22 cellular contexts compared by ENCODE assay signal in genomic region chr14:68580096-68580640, GRCh38.
DNase-seq lines count a peak whose midpoint lies in the region; ATAC-seq and TF ChIP-seq lines count a peak whose summit lies in the region.
"Had no signal": no experiment of that assay in that cellular context is flagged by ENCODE, and none has a peak within 500 bp of the region (broad histone marks: within the 10 kb centered on the region; RNA-seq: fewer than 3 reads in every experiment).

No MANE protein-coding gene starts in this region.

- peak overlapping the region; percentile 9 for H3K4ac ChIP-seq in trophoblast cell (ENCODE audit: low read depth, low read length)

- H3K79me2 ChIP-seq in hepatocyte, result no peaks in the 10 kb centered on the region
- peaks cover 2% of the 10 kb centered on the region for H3K79me2 ChIP-seq in trophoblast cell (ENCODE audit: control insufficient read depth, insufficient read depth, low read length, poor library complexity)

- peaks cover 57% of the 10 kb centered on the region for H3K4me1 Mint-ChIP-seq in CD14-positive monocyte
- H3K4me1 Mint-ChIP-seq: activated CD4-positive, alpha-beta T cell treated with anti-CD3 and anti-CD28 coated beads, Interleukin-2, amount 10 ng/mL, durations not matched to agents 24 days and 14 days had no signal

- no peak overlapping the region for H4K12ac ChIP-seq in trophoblast cell (ENCODE audit: low read depth, low read length)

- peaks cover 50% of the 10 kb centered on the region for H3K79me1 ChIP-seq in trophoblast cell (ENCODE audit: low read length)

- no peak for ATAC-seq in RWPE2 (ENCODE audit: low read depth)
- ATAC-seq: K562, left lung had no signal

- peaks cover 0 to 3% (median under 1%) of the 10 kb centered on the region in 3 donors for H3K27me3 Mint-ChIP-seq in CD14-positive monocyte (ENCODE audit: low read depth in 3 of 3)
- H3K27me3 Mint-ChIP-seq: activated CD4-positive, alpha-beta T cell treated with anti-CD3 and anti-CD28 coated beads, Interleukin-2, amount 10 ng/mL, durations not matched to agents 24 days and 14 days had no signal

- H3K4me3 Mint-ChIP-seq in CD14-positive monocyte, result no peak overlapping the region
- H3K4me3 Mint-ChIP-seq: activated CD4-positive, alpha-beta T cell treated with anti-CD3 and anti-CD28 coated beads, Interleukin-2, amount 10 ng/mL, durations not matched to agents 24 days and 14 days had no signal

- H2AFZ ChIP-seq in hepatocyte, result no peak overlapping the region
- H2AFZ ChIP-seq in trophoblast cell (ENCODE audit: insufficient read depth, low read length, poor library complexity), result no peak overlapping the region

- H3K9ac ChIP-seq in trophoblast cell (ENCODE audit: low read length), result no peak overlapping the region

- H2AK5ac ChIP-seq in trophoblast cell (ENCODE audit: low read length), result peak overlapping the region; percentile 71

- TF ChIP-seq CTCF in CD14-positive monocyte (IDR thresholded peaks at IDR 0.05), result no peak
- no peak for TF ChIP-seq CTCF in RWPE2 (IDR thresholded peaks at IDR 0.05; ENCODE audit: poor library complexity, severe bottlenecking)
- TF ChIP-seq CTCF in hepatocyte (IDR thresholded peaks at IDR 0.05; ENCODE audit: poor library complexity), result no peak
- no peak for TF ChIP-seq CTCF in GM10266 (IDR thresholded peaks at IDR 0.05; ENCODE audit: control insufficient read depth, insufficient read depth, low read depth, missing control alignments)

- H3K4me3 ChIP-seq in RWPE2 (ENCODE audit: severe bottlenecking) (no peak overlapping the region), hepatocyte (no peak overlapping the region), trophoblast cell (ENCODE audit: low read depth, low read length) (no peak overlapping the region)
- H3K4me3 ChIP-seq: HAP-1, K562, left lung, ovary, sigmoid colon, uterus had no signal

- peak overlapping the region; percentile 79 to 100 (median 90) for H3K27ac Mint-ChIP-seq in CD14-positive monocyte
- H3K27ac Mint-ChIP-seq: activated CD4-positive, alpha-beta T cell treated with anti-CD3 and anti-CD28 coated beads, Interleukin-2, amount 10 ng/mL, durations not matched to agents 24 days and 14 days had no signal

- peaks cover 0 to 9% (median 5%) of the 10 kb centered on the region in 7 donors for H3K9me3 Mint-ChIP-seq in CD14-positive monocyte

- DNase-seq in CD14-positive monocyte (ENCODE audit: low spot score), result peak; percentile 59
- no peak for DNase-seq in RWPE2 (ENCODE audit: low spot score)
- DNase-seq in hepatocyte (ENCODE audit: low spot score), result no peak
- DNase-seq in trophoblast cell, result no peak
- DNase-seq in GM10266 (ENCODE audit: extremely low spot score), result no peak
- no peak for DNase-seq in HuH-7 (ENCODE audit: low spot score)
- DNase-seq in cortex of kidney (lab: John Stamatoyannopoulos, UW), result no peak
- DNase-seq in NCI-H1694 (lab: John Stamatoyannopoulos, UW), result no peak
- DNase-seq: activated CD4-positive, alpha-beta T cell treated with anti-CD3 and anti-CD28 coated beads, Interleukin-2, amount 10 ng/mL, durations not matched to agents 24 days and 14 days; activated effector memory CD4-positive, alpha-beta T cell treated with Interleukin-2 at 50 U/mL for 16 hours; GDM1; NCI-H2029 treated with DMSO at 0.1 percent for 48 hours; NK-92 treated with Interleukin-12 subunit alpha and Interleukin-12 subunit beta, amount 100 ng/mL, for 24 hours; sigmoid colon; stimulated activated CD4-positive, alpha-beta T cell treated with anti-CD3 and anti-CD28 coated beads, Interleukin-2, amount 100 ng/mL, for 24 hours; uterus had no signal

- H3K36me3 ChIP-seq in RWPE2 (ENCODE audit: low read depth) (no peaks in the 10 kb centered on the region), hepatocyte (replicated peaks; ENCODE audit: insufficient read depth, low read depth) (no peaks in the 10 kb centered on the region), trophoblast cell (ENCODE audit: control insufficient read depth in 1 of 2, insufficient read depth in 2 of 2, low read length in 2 of 2) (no peaks in the 10 kb centered on the region)
- H3K36me3 ChIP-seq: HAP-1, left lung, ovary, sigmoid colon, uterus had no signal

- peak overlapping the region; percentile 85 for H4K91ac ChIP-seq in trophoblast cell (ENCODE audit: low read depth, low read length)

- H3K9me3 ChIP-seq in RWPE2 (ENCODE audit: severe bottlenecking) (no peaks in the 10 kb centered on the region), hepatocyte (ENCODE audit: low read depth) (no peaks in the 10 kb centered on the region), trophoblast cell (ENCODE audit: insufficient read depth, low read depth, low read length) (peaks cover 5% of the 10 kb centered on the region)
- H3K9me3 ChIP-seq: left lung, ovary, sigmoid colon, uterus had no signal

- intact Hi-C loops in CD14-positive monocyte (cut with micrococcal nuclease), result loop anchor here in 1 of 2 donors (5.0 kb wide), 1 partner anchor 37 kb away; no protein-coding TSS in a partner anchor

- peak overlapping the region; percentile 96 for H3K27ac ChIP-seq in RWPE2 (ENCODE audit: poor library complexity, severe bottlenecking)
- H3K27ac ChIP-seq in hepatocyte, result peak overlapping the region; percentile 54
- H3K27ac ChIP-seq in trophoblast cell (ENCODE audit: low read depth, low read length), result no peak overlapping the region
- H3K27ac ChIP-seq: C4-2B, HL-60, ovary had no signal

- H3K36me3 Mint-ChIP-seq in CD14-positive monocyte, result peaks cover 13 to 16% of the 10 kb centered on the region in 2 donors

- H2BK5ac ChIP-seq in trophoblast cell (ENCODE audit: low read depth, low read length, poor library complexity), result peak overlapping the region; percentile 4

- H3K14ac ChIP-seq in trophoblast cell (ENCODE audit: low read length), result peak overlapping the region; percentile 52

- H2BK12ac ChIP-seq in trophoblast cell (ENCODE audit: low read length), result peak overlapping the region; percentile 86

- no peak overlapping the region for H3K23ac ChIP-seq in trophoblast cell (ENCODE audit: low read length)

- H4K20me1 ChIP-seq in hepatocyte (ENCODE audit: insufficient read depth, poor library complexity, severe bottlenecking), result no peaks in the 10 kb centered on the region

- WGBS in hepatocyte (ENCODE audit: low lambda C conversion rate, missing lambda C conversion rate), result 95% methylated on average over 9 of the region's 9 CpGs
- WGBS in trophoblast cell (ENCODE audit: extremely low coverage, insufficient coverage, insufficient read length), result no CpG with 5 or more reads among the region's 9 CpGs

- H3K27me3 ChIP-seq in RWPE2 (ENCODE audit: insufficient read depth, poor library complexity, severe bottlenecking), result no peaks in the 10 kb centered on the region
- no peaks in the 10 kb centered on the region for H3K27me3 ChIP-seq in hepatocyte
- no peaks in the 10 kb centered on the region for H3K27me3 ChIP-seq in trophoblast cell (ENCODE audit: insufficient read depth, low read length)
- H3K27me3 ChIP-seq: left lung, ovary, sigmoid colon, uterus had no signal

- no peak overlapping the region for H3K4me2 ChIP-seq in hepatocyte
- no peak overlapping the region for H3K4me2 ChIP-seq in trophoblast cell (ENCODE audit: low read length)

- H2BK120ac ChIP-seq in trophoblast cell (ENCODE audit: insufficient read depth, low read length, poor library complexity), result peak overlapping the region; percentile 67

- H3K4me1 ChIP-seq in RWPE2 (ENCODE audit: insufficient read depth, poor library complexity, severe bottlenecking), result peaks cover 33% of the 10 kb centered on the region
- H3K4me1 ChIP-seq in hepatocyte (ENCODE audit: insufficient read depth), result peaks cover 14% of the 10 kb centered on the region
- peaks cover 15 to 27% of the 10 kb centered on the region in 2 experiments for H3K4me1 ChIP-seq in trophoblast cell (ENCODE audit: control insufficient read depth in 1 of 2, insufficient read depth in 2 of 2, low read length in 2 of 2)
- H3K4me1 ChIP-seq: HAP-1 had no signal

- H4K8ac ChIP-seq in trophoblast cell (ENCODE audit: low read depth, low read length), result peak overlapping the region; percentile 44

- peak overlapping the region; percentile 32 for H3K18ac ChIP-seq in trophoblast cell (ENCODE audit: low read length)

- H3K9me2 ChIP-seq in hepatocyte (replicated peaks; ENCODE audit: insufficient read depth), result no peaks in the 10 kb centered on the region
